ENCODE assay signal across 8 cellular contexts in the genomic region with DNA sequence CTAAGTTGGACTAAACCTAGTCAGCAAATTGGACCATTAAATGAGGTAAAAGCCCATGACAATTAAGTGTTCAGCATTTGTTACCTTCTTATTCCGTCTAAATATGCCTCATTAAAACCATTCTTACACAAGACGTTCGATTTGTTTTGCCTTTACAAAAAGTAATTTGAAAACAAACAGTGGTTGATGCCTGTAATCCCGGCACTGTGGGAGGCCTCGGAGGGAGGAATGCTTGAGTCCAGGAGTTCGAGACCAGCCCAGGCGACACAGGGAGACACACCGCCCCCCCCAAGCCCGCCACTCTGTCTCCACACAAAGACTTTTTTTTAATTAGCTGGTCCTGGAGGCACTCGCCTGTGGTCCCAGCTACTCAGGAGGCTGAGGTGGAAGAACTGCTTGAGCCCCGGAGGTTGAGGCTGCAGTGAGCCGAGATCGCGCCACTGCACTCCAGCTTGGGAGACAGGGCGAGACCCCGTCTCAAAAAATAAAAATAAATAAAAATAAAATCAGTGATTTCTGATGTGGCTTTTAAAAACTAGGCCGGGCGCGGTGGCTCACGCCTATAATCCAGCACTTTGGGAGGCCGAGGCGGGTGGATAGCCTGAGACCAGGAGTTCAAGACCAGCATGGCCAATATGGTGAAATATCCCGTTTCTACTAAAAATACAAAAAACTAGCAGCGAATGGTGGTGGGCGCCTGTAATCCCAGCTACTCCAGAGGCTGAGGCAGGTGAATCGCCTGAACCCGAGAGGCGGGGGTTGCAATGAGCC. TPM values are rescaled to one million over a fixed set of nuclear protein-coding genes. Genes with fewer than 3 reads are reported as not detected.
DNase-seq lines count a peak whose midpoint lies in the region; ATAC-seq and TF ChIP-seq lines count a peak whose summit lies in the region.

No MANE protein-coding gene starts in this region.

- peaks cover 9% of the 10 kb centered on the region; the same call in 1 of the 2 replicates for H3F3A ChIP-seq in MM.1S (ENCODE audit: insufficient read depth, low read length)

- TF ChIP-seq POLR2A in body of pancreas (IDR thresholded peaks at IDR 0.05), result no peak

- H2AFZ ChIP-seq in MM.1S (ENCODE audit: low read length), result peak overlapping the region; percentile 75

- H3K27ac ChIP-seq in MM.1S (ENCODE audit: low read length), result peak overlapping the region; percentile 96; the same call in 1 of the 2 replicates
- H3K27ac ChIP-seq in body of pancreas, result peak overlapping the region in 3 of 4 donors; percentile 45 to 91 (median 88)
- H3K27ac ChIP-seq in subcutaneous abdominal adipose tissue (ENCODE audit: low read depth, low read length), result peak overlapping the region; percentile 57

- peaks cover 42% of the 10 kb centered on the region for H3K79me2 ChIP-seq in MM.1S (ENCODE audit: low read length)

- peak overlapping the region; percentile 72 for H3K4me2 ChIP-seq in MM.1S (ENCODE audit: low read depth, low read length)

- WGBS in body of pancreas, 2 donors, result 11 to 13% methylated on average over 27 to 28 of the region's 28 CpGs

- H3K4me1 ChIP-seq in MM.1S (ENCODE audit: low read length) (peaks cover 16% of the 10 kb centered on the region), body of pancreas (peaks cover 41% of the 10 kb centered on the region), subcutaneous abdominal adipose tissue (ENCODE audit: control insufficient read depth in 5 of 5, insufficient read depth in 5 of 5, low read length in 5 of 5) (peaks cover 2 to 55% (median 51%) of the 10 kb centered on the region in 5 donors)

- H3K36me3 ChIP-seq in MM.1S (replicated peaks; ENCODE audit: insufficient read depth, low read length) (peaks cover 3% of the 10 kb centered on the region; the same call in 1 of the 2 replicates), body of pancreas (replicated peaks in 1 of 2; ENCODE audit: insufficient read depth in 1 of 2, low read depth in 2 of 2) (no peaks in the 10 kb centered on the region), subcutaneous abdominal adipose tissue (ENCODE audit: control insufficient read depth in 5 of 5, insufficient read depth in 5 of 5, low read length in 5 of 5) (peaks cover 0 to 4% (median 0%) of the 10 kb centered on the region in 5 donors)

- H4K20me1 ChIP-seq in MM.1S (ENCODE audit: insufficient read depth, low read length), result peaks cover 14% of the 10 kb centered on the region

- H3K9me3 ChIP-seq in MM.1S (replicated peaks; ENCODE audit: insufficient read depth, low read length), result no peaks in the 10 kb centered on the region
- H3K9me3 ChIP-seq in body of pancreas, result no peaks in the 10 kb centered on the region
- no peaks in the 10 kb centered on the region for H3K9me3 ChIP-seq in subcutaneous abdominal adipose tissue (ENCODE audit: control insufficient read depth in 5 of 5, low read length in 5 of 5)

- DNase-seq in Daoy (ENCODE audit: low read depth), result peak; percentile 17
- no peak for DNase-seq in MM.1S
- peak in 3 of 4 donors; percentile 6 to 34 (median 20) for DNase-seq in body of pancreas
- peak; percentile 31 for DNase-seq in left kidney (ENCODE audit: low read depth, low spot score)
- no peak for DNase-seq in NCI-H1694 (lab: John Stamatoyannopoulos, UW)

- ATAC-seq in body of pancreas (no peak), GM19467 (IDR thresholded peaks at IDR 0.05; ENCODE audit: unreplicated experiment) (no peak), GM21717 (IDR thresholded peaks at IDR 0.05; ENCODE audit: unreplicated experiment) (no peak)

- H3K9ac ChIP-seq in MM.1S (ENCODE audit: low read length) (peak overlapping the region; percentile 99), subcutaneous abdominal adipose tissue (ENCODE audit: low read length in 5 of 5) (peak overlapping the region in 4 of 5 donors; percentile 59 to 82 (median 62))

- TF ChIP-seq CTCF in MM.1S (IDR thresholded peaks at IDR 0.05; ENCODE audit: low read length) (no peak), body of pancreas (IDR thresholded peaks at IDR 0.05) (no peak)

- no peaks in the 10 kb centered on the region for H3K9me2 ChIP-seq in MM.1S (replicated peaks; ENCODE audit: insufficient read depth, low read length)

- intact Hi-C loops in body of pancreas (cut with DNase I), result no loop called here

- H3K27me3 ChIP-seq in MM.1S (replicated peaks; ENCODE audit: insufficient read depth, low read length) (no peaks in the 10 kb centered on the region), body of pancreas (no peaks in the 10 kb centered on the region), subcutaneous abdominal adipose tissue (ENCODE audit: control insufficient read depth in 5 of 5, insufficient read depth in 4 of 5, low read length in 5 of 5) (no peaks in the 10 kb centered on the region)

- H3K4me3 ChIP-seq in MM.1S (ENCODE audit: low read length) (peak overlapping the region; percentile 68), body of pancreas (peak overlapping the region; percentile 14 to 31), subcutaneous abdominal adipose tissue (ENCODE audit: low read depth in 1 of 5, low read length in 5 of 5) (peak overlapping the region; percentile 77 to 96 (median 86))

RNA-seq across cellular contexts. Expression of gene EIF4B, which starts 0.9 kb away (rescaled TPM):
- 650 and 689 TPM in 2 replicates for total RNA-seq in Daoy (2014; rRNA removed; shearing (Covaris generic))
- 100 to 1,000 TPM; 326 to 389 TPM for total RNA-seq in body of pancreas

RNA-seq across cellular contexts. Expression of gene TNS2, which starts 44.5 kb away (rescaled TPM):
- 7.0 and 8.2 TPM in 2 replicates for total RNA-seq in Daoy (2014; rRNA removed; shearing (Covaris generic))
- total RNA-seq in body of pancreas, result 100 to 1,000 TPM in 1 of 2 donors, 10 to 100 TPM in 1; 75.5 to 113 TPM

RNA-seq across cellular contexts. Expression of gene KRT18, which starts 56.5 kb away (rescaled TPM):
- total RNA-seq in Daoy (2014; rRNA removed; shearing (Covaris generic)), result 1,090 and 1,158 TPM in 2 replicates
- total RNA-seq in body of pancreas, result 100 to 1,000 TPM; 542 to 573 TPM

Comparison
In these comparisons a context has a peak if more than half of its experiments do, and no peak if none do; other contexts are left out.
1. DNase-seq: peak in Daoy (single experiment), body of pancreas (3 of 4) and left kidney (single experiment); none in MM.1S (single experiment) and NCI-H1694 (single experiment).
2. H3K4me3 ChIP-seq: peak in every context shown above with its lines; median percentile 86 in subcutaneous abdominal adipose tissue; 68 in MM.1S; 22 in body of pancreas.
3. Peak in every context shown above with its lines, with median percentiles within 50 percentile points of each other: H3K27ac ChIP-seq.